Comparison of ENCODE assay signal across 8 cellular contexts in the genomic region with DNA sequence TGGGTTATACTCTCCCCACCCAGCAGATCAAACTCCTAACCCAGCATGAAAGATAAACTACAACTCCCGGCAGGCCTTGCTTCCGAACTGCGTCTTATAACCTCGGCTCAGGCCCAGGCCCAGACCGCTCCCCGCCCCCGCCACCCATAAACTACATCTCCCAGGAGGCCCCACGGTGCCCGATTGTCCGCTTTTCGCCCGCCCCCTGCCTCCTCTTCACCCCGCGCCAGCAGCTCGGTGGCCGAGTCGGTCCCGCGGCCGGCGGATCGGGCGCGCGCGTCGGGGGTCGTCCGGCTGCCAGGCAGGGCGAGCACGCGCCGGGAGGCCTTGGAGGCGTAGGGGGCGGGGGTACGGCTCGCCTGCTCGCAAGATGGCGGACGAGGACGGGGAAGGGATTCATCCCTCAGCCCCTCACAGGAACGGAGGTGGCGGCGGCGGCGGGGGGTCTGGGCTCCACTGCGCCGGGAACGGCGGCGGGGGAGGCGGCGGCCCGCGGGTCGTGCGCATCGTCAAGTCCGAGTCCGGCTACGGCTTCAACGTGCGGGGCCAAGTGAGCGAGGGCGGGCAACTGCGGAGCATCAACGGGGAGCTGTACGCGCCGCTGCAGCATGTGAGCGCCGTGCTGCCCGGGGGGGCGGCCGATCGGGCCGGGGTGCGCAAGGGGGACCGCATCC. TPM values are rescaled to one million over a fixed set of nuclear protein-coding genes. Genes with fewer than 3 reads are reported as not detected.
DNase-seq lines count a peak whose midpoint lies in the region; ATAC-seq and TF ChIP-seq lines count a peak whose summit lies in the region.

A gene (plus strand): TSS at position 219 of the 674 bp plus-strand sequence. CDS start 152 bp downstream, at position 371.

- H3K4me3 Mint-ChIP-seq in activated B cell treated with CpG ODN at 0.5 μM for 24 hours (peak within 1 kb of the TSS; percentile 95), immature natural killer cell (peak within 1 kb of the TSS; percentile 91 to 98 (median 96))

- no peak for TF ChIP-seq CTCF in AG09319 (IDR thresholded peaks at IDR 0.05; ENCODE audit: low read depth, low read length)
- TF ChIP-seq CTCF in activated B cell treated with CpG ODN at 0.5 μM for 24 hours (IDR thresholded peaks at IDR 0.05), result no peak
- no peak for TF ChIP-seq CTCF in cardiac fibroblast (IDR thresholded peaks at IDR 0.05; ENCODE audit: low read depth, low read length)
- TF ChIP-seq CTCF in spleen (IDR thresholded peaks at IDR 0.05 in 8 of 11, conservative IDR thresholded peaks at IDR 0.05 in 3 of 11), result no peak

- ATAC-seq in GM19025 (IDR thresholded peaks at IDR 0.05; ENCODE audit: low read depth, unreplicated experiment) (peak; percentile 91), HG03342 (IDR thresholded peaks at IDR 0.05; ENCODE audit: unreplicated experiment) (peak; percentile 85), activated B cell treated with CpG ODN at 0.5 μM for 24 hours (ENCODE audit: low read depth) (peak; percentile 96)

- CTCF ChIA-PET in activated B cell treated with CpG ODN at 0.5 μM for 24 hours (lab: Charles Lee), result no interaction called here

- H3K4me1 Mint-ChIP-seq in activated B cell treated with CpG ODN at 0.5 μM for 24 hours (peaks cover 32% of the 10 kb centered on the region), immature natural killer cell (peaks cover 24 to 33% of the 10 kb centered on the region in 2 donors)

- H3K27ac ChIP-seq in spleen, result peak within 1 kb of the TSS; percentile 94 to 100 (median 96)

- H3K36me3 Mint-ChIP-seq in activated B cell treated with CpG ODN at 0.5 μM for 24 hours (ENCODE audit: low read depth) (peaks cover 11% of the 10 kb centered on the region), immature natural killer cell (peaks cover 0 to 4% (median 0%) of the 10 kb centered on the region in 3 donors)

- H3K36me3 ChIP-seq in spleen, result peaks cover 0 to 12% (median 0%) of the 10 kb centered on the region in 6 donors

- peak within 1 kb of the TSS; percentile 79 for H3K27ac Mint-ChIP-seq in activated B cell treated with CpG ODN at 0.5 μM for 24 hours
- H3K27ac Mint-ChIP-seq in immature natural killer cell, result peak within 1 kb of the TSS; percentile 72 to 96 (median 90)

- H3K4me1 ChIP-seq in spleen, result peaks cover 0 to 56% (median 44%) of the 10 kb centered on the region in 6 donors

- no peaks in the 10 kb centered on the region for H3K9me3 ChIP-seq in spleen

- POLR2A ChIA-PET in activated B cell treated with CpG ODN at 0.5 μM for 24 hours (lab: Charles Lee), result interaction anchor here (0.6 to 1.0 kb wide), 7 partner anchors 8 to 1248 kb away, joined by 3 to 9 read pairs (median 3); a partner anchor contains a TSS

- H3K9me3 Mint-ChIP-seq in activated B cell treated with CpG ODN at 0.5 μM for 24 hours (no peaks in the 10 kb centered on the region), immature natural killer cell (no peaks in the 10 kb centered on the region)

- no peaks in the 10 kb centered on the region for H3K27me3 ChIP-seq in spleen (replicated peaks in 1 of 7)

- TF ChIP-seq POLR2A in spleen (IDR thresholded peaks at IDR 0.05), result peak in 1 of 3 donors; percentile 16

- H3K4me3 ChIP-seq in cardiac fibroblast (replicated peaks in 1 of 2; ENCODE audit: low read depth in 2 of 2, low read length in 2 of 2), result peak within 1 kb of the TSS; percentile 77 to 88
- peak within 1 kb of the TSS; percentile 95 to 100 (median 98) for H3K4me3 ChIP-seq in spleen

- H3K27me3 Mint-ChIP-seq in activated B cell treated with CpG ODN at 0.5 μM for 24 hours (peaks cover 9% of the 10 kb centered on the region), immature natural killer cell (ENCODE audit: low read depth in 3 of 3) (peaks cover 3 to 7% (median 5%) of the 10 kb centered on the region in 3 donors)

- 0% methylated on average over 11 to 79 of the region's 79 CpGs for WGBS in spleen, 5 donors

- intact Hi-C loops in activated B cell treated with CpG ODN at 0.5 μM for 24 hours (cut with micrococcal nuclease) (loop anchor here (1.0 to 10.0 kb wide), 9 partner anchors 17 to 605 kb away; a partner anchor contains a TSS), spleen (cut with DNase I; ENCODE audit: low total_unique reads) (no loop called here)

- DNase-seq in AG09319 (ENCODE audit: extremely low read depth, low read depth), result peak; percentile 78
- DNase-seq in NCI-H345 treated with DMSO at 0.1 percent for 48 hours (lab: John Stamatoyannopoulos, UW; ENCODE audit: unreplicated experiment), result peak; percentile 98
- DNase-seq in activated B cell treated with CpG ODN at 0.5 μM for 24 hours, result peak; percentile 81
- peak; percentile 94 for DNase-seq in cardiac fibroblast (ENCODE audit: low read depth in 2 of 2)
- DNase-seq in immature natural killer cell, result peak; percentile 82 to 83 (median 83)
- DNase-seq in spleen, result peak; percentile 96

RNA-seq across cellular contexts. Expression of the gene that starts here (rescaled TPM):
- total RNA-seq in activated B cell treated with CpG ODN at 0.5 μM for 24 hours (22.2 and 27.6 TPM in 2 replicates), spleen (10 to 100 TPM; 40.4 to 69.6 (median 53.5) TPM)
- polyA plus RNA-seq in immature natural killer cell (10 to 100 TPM in 1 of 3 donors, 1 to 10 TPM in 2; 4.4 to 12.7 (median 9.0) TPM), spleen (1 to 10 TPM; 3.1 to 9.0 (median 3.6) TPM)

Comparison
In these comparisons a context has a peak if more than half of its experiments do, and no peak if none do; other contexts are left out.
1. Peak in every context shown above with its lines: DNase-seq, ATAC-seq, H3K4me3 ChIP-seq and H3K27ac ChIP-seq.